ENCODE assay signal across 22 cellular contexts in genomic region chr4:176435891-176436499, GRCh38.
DNase-seq lines count a peak whose midpoint lies in the region; ATAC-seq and TF ChIP-seq lines count a peak whose summit lies in the region.
"Had no signal": no experiment of that assay in that cellular context is flagged by ENCODE, and none has a peak within 500 bp of the region (broad histone marks: within the 10 kb centered on the region; RNA-seq: fewer than 3 reads in every experiment).

No MANE protein-coding gene starts in this region.

- H3K4me2 ChIP-seq in BLaER1 (peak overlapping the region; percentile 40; the same call in 1 of the 2 replicates), IMR-90 (ENCODE audit: low read depth, low read length) (no peak overlapping the region), mammary epithelial cell (ENCODE audit: insufficient read depth, low read depth, low read length) (no peak overlapping the region)

- no peak overlapping the region for H2AK9ac ChIP-seq in IMR-90 (replicated peaks; ENCODE audit: low read depth, low read length, poor library complexity)

- H3K4ac ChIP-seq in IMR-90 (ENCODE audit: low read depth, low read length): peak overlapping the region; percentile 76

- no peak overlapping the region for H3K27ac Mint-ChIP-seq in activated T-cell treated with anti-CD3 and anti-CD28 coated beads, Interleukin-2, amount 50 U/mL, for 72 hours
- H3K27ac Mint-ChIP-seq: dendritic cell treated with granulocyte-macrophage colony-stimulating factor and Interleukin-4, amounts not matched to agents 40 ng/mL and 50 ng/mL, for 4 days; H9; natural killer cell treated with Interleukin-12 subunit alpha and Interleukin-12 subunit beta and Interleukin-15 and Interleukin-18, amount 100 ng/mL, for 72 hours; stimulated activated effector memory CD8-positive, alpha-beta T cell treated with anti-CD3 and anti-CD28 coated beads, Interleukin-12 subunit alpha, Interleukin-12 subunit beta, amount 100 ng/mL, for 72 hours had no signal

- peak overlapping the region; percentile 87 for H2BK120ac ChIP-seq in IMR-90 (ENCODE audit: low read depth, low read length)

- H3K4me3 Mint-ChIP-seq in activated T-cell treated with anti-CD3 and anti-CD28 coated beads, Interleukin-2, amount 50 U/mL, for 72 hours: no peak overlapping the region
- H3K4me3 Mint-ChIP-seq: dendritic cell treated with granulocyte-macrophage colony-stimulating factor and Interleukin-4, amounts not matched to agents 40 ng/mL and 50 ng/mL, for 4 days; H9; natural killer cell treated with Interleukin-12 subunit alpha and Interleukin-12 subunit beta and Interleukin-15 and Interleukin-18, amount 100 ng/mL, for 72 hours; stimulated activated effector memory CD8-positive, alpha-beta T cell treated with anti-CD3 and anti-CD28 coated beads, Interleukin-12 subunit alpha, Interleukin-12 subunit beta, amount 100 ng/mL, for 72 hours; T-helper 2 cell treated with Interferon-gamma antibody and Interleukin-4, amounts not matched to agents 5 μg/mL and 100 μg/mL, for 36 hours had no signal

- H3K23ac ChIP-seq in IMR-90 (ENCODE audit: low read depth, low read length): peak overlapping the region; percentile 51; the same call in 1 of the 2 replicates

- H3K4me1 ChIP-seq in BLaER1: peaks cover 12% of the 10 kb centered on the region
- H3K4me1 ChIP-seq in IMR-90 (ENCODE audit: control insufficient read depth, insufficient read depth, low read length): peaks cover 4% of the 10 kb centered on the region; the same call in 1 of the 2 replicates
- H3K4me1 ChIP-seq in mammary epithelial cell (ENCODE audit: insufficient read depth, low read length): peaks cover 23% of the 10 kb centered on the region
- H3K4me1 ChIP-seq: ascending aorta, psoas muscle had no signal

- dilution Hi-C loops in IMR-90 (cut with HindIII; ENCODE audit: low sequenced_read_pairs, unreplicated experiment): no loop called here
- dilution Hi-C loops in mammary epithelial cell (cut with HindIII; ENCODE audit: low sequenced_read_pairs): no loop called here

- H3K9ac ChIP-seq in BLaER1 (no peak overlapping the region), IMR-90 (ENCODE audit: low read depth, low read length) (no peak overlapping the region), mammary epithelial cell (ENCODE audit: insufficient read depth, low read length) (no peak overlapping the region)

- H3K36me3 Mint-ChIP-seq in activated T-cell treated with anti-CD3 and anti-CD28 coated beads, Interleukin-2, amount 50 U/mL, for 72 hours (ENCODE audit: insufficient read depth in 2 of 2): no peaks in the 10 kb centered on the region
- H3K36me3 Mint-ChIP-seq: natural killer cell treated with Interleukin-12 subunit alpha and Interleukin-12 subunit beta and Interleukin-15 and Interleukin-18, amount 100 ng/mL, for 72 hours; stimulated activated effector memory CD8-positive, alpha-beta T cell treated with anti-CD3 and anti-CD28 coated beads, Interleukin-12 subunit alpha, Interleukin-12 subunit beta, amount 100 ng/mL, for 72 hours had no signal

- H3K9me3 Mint-ChIP-seq in activated T-cell treated with anti-CD3 and anti-CD28 coated beads, Interleukin-2, amount 50 U/mL, for 72 hours: peaks cover 0 to 1% of the 10 kb centered on the region in 2 donors
- H3K9me3 Mint-ChIP-seq: H9; stimulated activated effector memory CD8-positive, alpha-beta T cell treated with anti-CD3 and anti-CD28 coated beads, Interleukin-12 subunit alpha, Interleukin-12 subunit beta, amount 100 ng/mL, for 72 hours; T-helper 2 cell treated with Interferon-gamma antibody and Interleukin-4, amounts not matched to agents 5 μg/mL and 100 μg/mL, for 36 hours had no signal

- in situ Hi-C loops in IMR-90 (cut with MboI; ENCODE audit: low sequenced_read_pairs) (no loop called here), mammary epithelial cell (cut with MboI; ENCODE audit: low sequenced_read_pairs in 2 of 2) (no loop called here)

- no peaks in the 10 kb centered on the region for H3K79me2 ChIP-seq in mammary epithelial cell (ENCODE audit: insufficient read depth, low read length)

- ATAC-seq in IMR-90 (ENCODE audit: low read depth) (no peak), HG03439 (IDR thresholded peaks at IDR 0.05; ENCODE audit: unreplicated experiment) (no peak), GM21526 (IDR thresholded peaks at IDR 0.05; ENCODE audit: low FRiP score, unreplicated experiment) (no peak)
- ATAC-seq in activated T-cell treated with anti-CD3 and anti-CD28 coated beads, Interleukin-2, amount 50 U/mL, for 72 hours (replicated peaks in 1 of 2): no peak
- ATAC-seq: natural killer cell treated with Interleukin-12 subunit alpha and Interleukin-12 subunit beta and Interleukin-15 and Interleukin-18, amount 100 ng/mL, for 72 hours; psoas muscle; stimulated activated effector memory CD8-positive, alpha-beta T cell treated with anti-CD3 and anti-CD28 coated beads, Interleukin-12 subunit alpha, Interleukin-12 subunit beta, amount 100 ng/mL, for 72 hours had no signal

- POLR2A ChIA-PET in IMR-90 (lab: Charles Lee; ENCODE audit: unreplicated experiment): no interaction called here

- BruUV-seq in IMR-90 (replicated peaks; lab: Mats Ljungman, UMichigan) (no TSS peak), mammary epithelial cell (replicated peaks; lab: Mats Ljungman, UMichigan) (TSS peak; percentile 72)

- peak overlapping the region in 1 of 2 experiments; percentile 44; a peak in 2 of 4 replicates for H4K8ac ChIP-seq in IMR-90 (ENCODE audit: low read depth in 2 of 2, low read length in 2 of 2)

- TF ChIP-seq POLR2A in IMR-90 (IDR thresholded peaks at IDR 0.05; ENCODE audit: low read depth, low read length): no peak

- intact Hi-C loops in IMR-90 (cut with micrococcal nuclease): no loop called here
- intact Hi-C loops in mammary epithelial cell (cut with micrococcal nuclease): no loop called here

- H2AK5ac ChIP-seq in IMR-90 (ENCODE audit: low read depth, low read length): peak overlapping the region; percentile 41; the same call in 1 of the 2 replicates

- peaks cover 6% of the 10 kb centered on the region; the same call in 1 of the 2 replicates for H3K9me1 ChIP-seq in IMR-90 (ENCODE audit: insufficient read depth, low read length)

- peak overlapping the region; percentile 76 for H3K14ac ChIP-seq in IMR-90 (replicated peaks; ENCODE audit: low read depth, low read length)

- H3K4me3 ChIP-seq in BLaER1 (no peak overlapping the region), IMR-90 (ENCODE audit: insufficient read depth, low read depth, low read length) (no peak overlapping the region), mammary epithelial cell (replicated peaks in 1 of 3; ENCODE audit: insufficient read depth in 1 of 3, low read depth in 2 of 3, low read length in 3 of 3) (no peak overlapping the region)
- H3K4me3 ChIP-seq: ascending aorta, psoas muscle, thyroid gland had no signal

- no peaks in the 10 kb centered on the region for H3K27me3 Mint-ChIP-seq in activated T-cell treated with anti-CD3 and anti-CD28 coated beads, Interleukin-2, amount 50 U/mL, for 72 hours (ENCODE audit: low read depth)
- H3K27me3 Mint-ChIP-seq: dendritic cell treated with granulocyte-macrophage colony-stimulating factor and Interleukin-4, amounts not matched to agents 40 ng/mL and 50 ng/mL, for 4 days; natural killer cell treated with Interleukin-12 subunit alpha and Interleukin-12 subunit beta and Interleukin-15 and Interleukin-18, amount 100 ng/mL, for 72 hours had no signal

- no peak for TF ChIP-seq RAD21 in IMR-90 (IDR thresholded peaks at IDR 0.05; ENCODE audit: low read length)

- peak overlapping the region; percentile 75; the same call in 1 of the 2 replicates for H3K18ac ChIP-seq in IMR-90 (ENCODE audit: low read depth, low read length)

- peak overlapping the region; percentile 90 for H2BK20ac ChIP-seq in IMR-90 (ENCODE audit: low read depth, low read length)

- TF ChIP-seq CTCF in IMR-90 (conservative IDR thresholded peaks at IDR 0.05; ENCODE audit: low read depth, low read length) (no peak), mammary epithelial cell (conservative IDR thresholded peaks at IDR 0.05 in 1 of 2, IDR thresholded peaks at IDR 0.05 in 1 of 2; ENCODE audit: extremely low read depth in 1 of 2, insufficient read depth in 1 of 2, low read depth in 1 of 2, low read length in 2 of 2) (no peak)

- H3K56ac ChIP-seq in IMR-90 (ENCODE audit: extremely low read depth, insufficient read depth, low read length): no peak overlapping the region

- H2AFZ ChIP-seq in IMR-90 (replicated peaks; ENCODE audit: low read length, poor library complexity) (no peak overlapping the region), mammary epithelial cell (ENCODE audit: low read depth, low read length) (no peak overlapping the region)

- peak; percentile 51 for DNase-seq in IMR-90
- DNase-seq in mammary epithelial cell: no peak
- DNase-seq in myocyte (ENCODE audit: low read depth): peak; percentile 18
- no peak for DNase-seq in activated T-cell treated with anti-CD3 and anti-CD28 coated beads, Interleukin-2, amount 50 U/mL, for 72 hours
- DNase-seq in GOT3 (lab: John Stamatoyannopoulos, UW): no peak
- DNase-seq: activated CD8-positive, alpha-beta memory T cell treated with anti-CD3 and anti-CD28 coated beads, Interleukin-2, amount 50 U/mL, for 48 hours; C1 segment of cervical spinal cord; DMS153; H9; NCI-H1436 treated with DMSO at 0.1 percent for 48 hours; NCI-H345; psoas muscle; Right ventricle myocardium superior; thyroid gland had no signal

- no peaks in the 10 kb centered on the region for H3K9me3 ChIP-seq in BLaER1
- H3K9me3 ChIP-seq in IMR-90 (ENCODE audit: control insufficient read depth, insufficient read depth, low read length): no peaks in the 10 kb centered on the region
- no peaks in the 10 kb centered on the region for H3K9me3 ChIP-seq in mammary epithelial cell (replicated peaks; ENCODE audit: insufficient read depth, low read length)
- H3K9me3 ChIP-seq: ascending aorta, psoas muscle, thyroid gland had no signal

- H3K4me1 Mint-ChIP-seq in activated T-cell treated with anti-CD3 and anti-CD28 coated beads, Interleukin-2, amount 50 U/mL, for 72 hours (ENCODE audit: low read depth): peaks cover 8% of the 10 kb centered on the region
- H3K4me1 Mint-ChIP-seq: H9; stimulated activated effector memory CD8-positive, alpha-beta T cell treated with anti-CD3 and anti-CD28 coated beads, Interleukin-12 subunit alpha, Interleukin-12 subunit beta, amount 100 ng/mL, for 72 hours had no signal

- CTCF ChIA-PET in IMR-90 (lab: Yijun Ruan, JAX) (interaction anchor here (1.2 kb wide), 1 partner anchor 19 kb away, joined by 3 read pairs; no protein-coding TSS in a partner anchor), mammary epithelial cell (lab: Charles Lee; ENCODE audit: low non-redundant PET) (no interaction called here)

- WGBS in IMR-90 (ENCODE audit: extremely low coverage in 2 of 2, insufficient read length in 1 of 2), 2 experiments: no CpG with 5 or more reads among the region's 3 CpGs
- 27% methylated on average over 3 of the region's 3 CpGs for WGBS in mammary epithelial cell (ENCODE audit: low coverage, missing lambda C conversion rate)

- 0 out of 2 replicates have a peak overlapping the region, but pooled peaks have one; percentile 42 for H4K91ac ChIP-seq in IMR-90 (ENCODE audit: insufficient read depth, low read depth, low read length)

- H3K27ac ChIP-seq in BLaER1 (no peak overlapping the region), IMR-90 (ENCODE audit: insufficient read depth, low read length) (no peak overlapping the region), mammary epithelial cell (ENCODE audit: insufficient read depth, low read depth, low read length) (peak overlapping the region; percentile 54)
- H3K27ac ChIP-seq: ascending aorta, psoas muscle, thyroid gland had no signal

- H4K20me1 ChIP-seq in BLaER1: no peaks in the 10 kb centered on the region
- H4K20me1 ChIP-seq in IMR-90 (ENCODE audit: insufficient read depth, low read length): no peaks in the 10 kb centered on the region
- H4K20me1 ChIP-seq in mammary epithelial cell (ENCODE audit: insufficient read depth, low read length): no peaks in the 10 kb centered on the region

- H3K27me3 ChIP-seq in BLaER1: no peaks in the 10 kb centered on the region
- H3K27me3 ChIP-seq in IMR-90 (ENCODE audit: control insufficient read depth, insufficient read depth, low read length): no peaks in the 10 kb centered on the region
- no peaks in the 10 kb centered on the region for H3K27me3 ChIP-seq in mammary epithelial cell (ENCODE audit: insufficient read depth, low read length)
- H3K27me3 ChIP-seq: ascending aorta, thyroid gland had no signal

- H3K36me3 ChIP-seq in BLaER1 (no peaks in the 10 kb centered on the region), IMR-90 (ENCODE audit: control insufficient read depth, insufficient read depth, low read length) (no peaks in the 10 kb centered on the region), mammary epithelial cell (ENCODE audit: insufficient read depth, low read length) (no peaks in the 10 kb centered on the region)
- H3K36me3 ChIP-seq: ascending aorta, thyroid gland had no signal

- no peaks in the 10 kb centered on the region for H3K79me1 ChIP-seq in IMR-90 (ENCODE audit: low read depth in 1 of 2, low read length in 2 of 2)

- peak overlapping the region; percentile 72 for H2BK5ac ChIP-seq in IMR-90 (ENCODE audit: low read depth, low read length, poor library complexity, severe bottlenecking)

- no peak overlapping the region for H4K5ac ChIP-seq in IMR-90 (ENCODE audit: low read depth, low read length)

- H2BK15ac ChIP-seq in IMR-90 (ENCODE audit: low read depth, low read length): peak overlapping the region; percentile 51; the same call in 2 of the 3 replicates

Comparison
In these comparisons a context has a peak if more than half of its experiments do, and no peak if none do; other contexts are left out.
1. DNase-seq: peak in IMR-90 (single experiment) and myocyte (single experiment); none in mammary epithelial cell (single experiment), activated T-cell treated with anti-CD3 and anti-CD28 coated beads, Interleukin-2, amount 50 U/mL, for 72 hours (0 of 2) and GOT3 (single experiment).